In the genomic region with DNA sequence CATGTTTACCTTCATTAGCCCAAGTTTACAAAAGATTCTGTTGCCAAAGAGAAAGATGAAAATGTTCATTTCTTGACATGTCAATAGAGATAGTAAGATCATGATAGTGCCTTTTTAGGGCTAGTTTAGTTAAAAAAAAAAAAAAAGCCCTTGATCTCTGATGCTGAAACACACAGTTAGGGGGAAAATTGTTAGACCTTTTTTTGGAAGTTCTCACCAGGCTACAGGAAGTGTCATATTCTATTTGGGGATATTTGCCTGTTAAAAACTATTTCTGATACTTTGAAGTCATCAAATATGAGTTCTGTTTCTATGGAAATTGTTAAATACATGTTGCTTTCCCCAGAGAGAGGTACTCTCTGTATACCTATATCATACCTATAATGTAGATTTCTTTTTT, we compare ENCODE assay signal across 1 cellular context.
TF ChIP-seq lines count a peak whose summit lies in the region.

No MANE protein-coding gene starts in this region.

TF ChIP-seq in SK-N-SH, 30 proteins besides CTCF, POLR2A, EP300 and RAD21 (continued from another document):
- TF ChIP-seq, protein P1, sequence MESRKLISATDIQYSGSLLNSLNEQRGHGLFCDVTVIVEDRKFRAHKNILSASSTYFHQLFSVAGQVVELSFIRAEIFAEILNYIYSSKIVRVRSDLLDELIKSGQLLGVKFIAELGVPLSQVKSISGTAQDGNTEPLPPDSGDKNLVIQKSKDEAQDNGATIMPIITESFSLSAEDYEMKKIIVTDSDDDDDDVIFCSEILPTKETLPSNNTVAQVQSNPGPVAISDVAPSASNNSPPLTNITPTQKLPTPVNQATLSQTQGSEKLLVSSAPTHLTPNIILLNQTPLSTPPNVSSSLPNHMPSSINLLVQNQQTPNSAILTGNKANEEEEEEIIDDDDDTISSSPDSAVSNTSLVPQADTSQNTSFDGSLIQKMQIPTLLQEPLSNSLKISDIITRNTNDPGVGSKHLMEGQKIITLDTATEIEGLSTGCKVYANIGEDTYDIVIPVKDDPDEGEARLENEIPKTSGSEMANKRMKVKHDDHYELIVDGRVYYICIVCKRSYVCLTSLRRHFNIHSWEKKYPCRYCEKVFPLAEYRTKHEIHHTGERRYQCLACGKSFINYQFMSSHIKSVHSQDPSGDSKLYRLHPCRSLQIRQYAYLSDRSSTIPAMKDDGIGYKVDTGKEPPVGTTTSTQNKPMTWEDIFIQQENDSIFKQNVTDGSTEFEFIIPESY (IDR thresholded peaks at IDR 0.05; ENCODE audit: borderline replicate concordance, low read depth) = no peak
